Comparison of ENCODE assay signal across 9 cellular contexts in the genomic region with DNA sequence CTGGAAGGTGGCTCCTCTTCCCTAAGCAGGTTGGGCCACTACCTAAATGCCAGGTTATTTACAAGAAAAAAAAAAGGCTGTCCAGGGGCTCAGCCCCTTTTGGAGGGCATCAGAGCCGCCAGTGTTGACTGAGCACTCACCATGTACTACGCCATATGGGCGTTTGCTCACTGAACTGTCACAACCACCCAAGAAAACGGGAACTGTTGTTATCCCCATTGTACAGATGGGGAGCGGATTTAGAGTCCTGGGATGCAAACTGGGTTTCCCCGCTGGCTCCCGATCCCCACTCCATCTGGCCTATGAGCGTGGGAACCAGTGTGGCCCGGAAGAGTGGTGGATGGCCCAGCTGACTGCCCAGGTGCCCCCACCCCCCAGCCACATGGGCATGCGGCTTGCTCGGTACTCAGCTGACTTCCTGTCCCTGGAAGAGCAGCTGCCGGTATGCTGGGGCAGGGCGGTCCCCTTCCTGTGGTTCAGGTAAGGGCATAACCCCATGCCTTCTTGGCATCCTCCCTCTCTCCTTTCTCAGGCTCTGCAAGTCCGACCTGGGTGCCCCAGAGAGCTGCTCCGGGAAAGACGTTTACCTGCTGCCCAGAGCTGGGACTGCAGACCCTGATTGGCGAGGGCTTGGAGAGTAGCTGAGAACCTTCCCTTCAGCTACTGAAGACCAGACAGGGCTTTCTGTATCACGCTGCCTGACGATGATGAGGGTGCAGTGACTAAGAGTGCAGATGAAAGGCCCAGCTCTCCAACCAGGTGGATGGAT. TPM values are rescaled to one million over a fixed set of nuclear protein-coding genes. Genes with fewer than 3 reads are reported as not detected.
DNase-seq lines count a peak whose midpoint lies in the region; ATAC-seq and FAIRE-seq lines count a peak whose summit lies in the region.
"Had no signal": no experiment of that assay in that cellular context is flagged by ENCODE, and none has a peak within 500 bp of the region (broad histone marks: within the 10 kb centered on the region; RNA-seq: fewer than 3 reads in every experiment).

No MANE protein-coding gene starts in this region.

- peak overlapping the region; percentile 78 to 90 (median 83) for H3K4me3 Mint-ChIP-seq in CD4-positive, alpha-beta memory T cell

- H3K4me1 ChIP-seq in CD4-positive, alpha-beta memory T cell (ENCODE audit: insufficient read depth, low read length), result peaks cover 91% of the 10 kb centered on the region

- no peak for FAIRE-seq in frontal cortex (lab: Jason Lieb, UNC)
- FAIRE-seq: bronchial epithelial cell had no signal

- no peaks in the 10 kb centered on the region for H3K36me3 Mint-ChIP-seq in CD4-positive, alpha-beta memory T cell

- peak; percentile 84 to 91 (median 88) for DNase-seq in CD4-positive, alpha-beta memory T cell
- DNase-seq in NAMALWA (ENCODE audit: low spot score) (peak; percentile 69), left cardiac atrium (peak; percentile 52), frontal cortex (ENCODE audit: low spot score in 2 of 2) (no peak), left lobe of liver (ENCODE audit: low spot score) (no peak)
- DNase-seq in activated T-cell treated with anti-CD3 and anti-CD28 coated beads, Interleukin-2, amount 50 U/mL, for 1 hour, result peak; percentile 75
- DNase-seq in stimulated activated CD8-positive, alpha-beta memory T cell treated with anti-CD3 and anti-CD28 coated beads, Interleukin-12 subunit alpha, Interleukin-12 subunit beta, amount 100 ng/mL, for 4 hours (ENCODE audit: low read depth), result peak; percentile 50

- no peaks in the 10 kb centered on the region for H3K9me3 ChIP-seq in CD4-positive, alpha-beta memory T cell (ENCODE audit: control insufficient read depth in 1 of 2, low read length in 2 of 2)

- H3K9me3 Mint-ChIP-seq in CD4-positive, alpha-beta memory T cell, result peaks cover 0 to 2% (median 0%) of the 10 kb centered on the region in 8 donors

- H3K4me1 Mint-ChIP-seq in CD4-positive, alpha-beta memory T cell, result peaks cover 64 to 88% (median 76%) of the 10 kb centered on the region in 4 donors

- H3K27ac Mint-ChIP-seq in CD4-positive, alpha-beta memory T cell, result peak overlapping the region; percentile 95 to 98 (median 97)

- H3K4me3 ChIP-seq in CD4-positive, alpha-beta memory T cell (ENCODE audit: low read length in 2 of 2), result peak overlapping the region; percentile 32 to 52

- no peaks in the 10 kb centered on the region for H3K36me3 ChIP-seq in CD4-positive, alpha-beta memory T cell (ENCODE audit: insufficient read depth, low read length)

- H3K27me3 ChIP-seq in CD4-positive, alpha-beta memory T cell (ENCODE audit: insufficient read depth, low read length), result no peaks in the 10 kb centered on the region

- peak overlapping the region; percentile 61 for H3K27ac ChIP-seq in CD4-positive, alpha-beta memory T cell (ENCODE audit: low read depth, low read length)

- no peaks in the 10 kb centered on the region for H3K27me3 Mint-ChIP-seq in CD4-positive, alpha-beta memory T cell

- intact Hi-C loops in CD4-positive, alpha-beta memory T cell (cut with micrococcal nuclease), result loop anchor here (1.0 to 5.0 kb wide), 5 partner anchors 13 to 91 kb away; a partner anchor contains a TSS
- intact Hi-C loops in left cardiac atrium (cut with DNase I), result no loop called here

- POLR2A ChIA-PET in CD4-positive, alpha-beta memory T cell (lab: Charles Lee; ENCODE audit: partially characterized antibody), result interaction anchor here (0.7 to 4.5 kb wide), 8 partner anchors 19 to 473 kb away, joined by 3 to 20 read pairs (median 6); no protein-coding TSS in a partner anchor

- ATAC-seq in left cardiac atrium, result no peak
- ATAC-seq in HG03095 (IDR thresholded peaks at IDR 0.05; ENCODE audit: unreplicated experiment), result no peak
- ATAC-seq in left lobe of liver, result no peak

- CTCF ChIA-PET in CD4-positive, alpha-beta memory T cell (lab: Charles Lee; ENCODE audit: partially characterized antibody), result interaction anchor here (0.9 to 11.2 kb wide), 11 partner anchors 11 to 92 kb away, joined by 3 to 134 read pairs (median 4); a partner anchor contains a TSS

RNA-seq across cellular contexts. Expression of a gene that starts 16.3 kb away (rescaled TPM):
- 1 to 10 TPM; 7.5 to 8.4 TPM for total RNA-seq in CD4-positive, alpha-beta memory T cell
- 100 to 1,000 TPM in 1 of 2 donors, 10 to 100 TPM in 1; 60.8 to 220 TPM for polyA plus RNA-seq in CD4-positive, alpha-beta memory T cell
- total RNA-seq in left cardiac atrium (10 to 100 TPM; 15.1 to 78.1 TPM), frontal cortex (5.3 TPM), left lobe of liver (2.7 TPM)

RNA-seq across cellular contexts. Expression of a gene that starts 34.8 kb away (rescaled TPM):
- total RNA-seq in CD4-positive, alpha-beta memory T cell, result 10 to 100 TPM; 84.4 to 84.8 TPM
- 10 to 100 TPM; 33.9 to 36.6 TPM for polyA plus RNA-seq in CD4-positive, alpha-beta memory T cell
- total RNA-seq in left cardiac atrium (10 to 100 TPM; 17.7 to 24.3 TPM), frontal cortex (18.8 TPM), left lobe of liver (9.1 TPM)

Comparison
In these comparisons a context has a peak if more than half of its experiments do, and no peak if none do; other contexts are left out.
1. DNase-seq: peak in CD4-positive, alpha-beta memory T cell (5 of 5), NAMALWA (single experiment), activated T-cell treated with anti-CD3 and anti-CD28 coated beads, Interleukin-2, amount 50 U/mL, for 1 hour (single experiment), left cardiac atrium (single experiment) and stimulated activated CD8-positive, alpha-beta memory T cell treated with anti-CD3 and anti-CD28 coated beads, Interleukin-12 subunit alpha, Interleukin-12 subunit beta, amount 100 ng/mL, for 4 hours (single experiment); none in frontal cortex (0 of 2) and left lobe of liver (single experiment).